9 cellular contexts compared by ENCODE assay signal in genomic region chr12:55723516-55724225, GRCh38. TPM values are rescaled to one million over a fixed set of nuclear protein-coding genes. Genes with fewer than 3 reads are reported as not detected.
DNase-seq lines count a peak whose midpoint lies in the region; ATAC-seq, FAIRE-seq and TF ChIP-seq lines count a peak whose summit lies in the region.
"Had no signal": no experiment of that assay in that cellular context is flagged by ENCODE, and none has a peak within 500 bp of the region (broad histone marks: within the 10 kb centered on the region; RNA-seq: fewer than 3 reads in every experiment).

No MANE protein-coding gene starts in this region.

- TF ChIP-seq CTCF in HCT116 (IDR thresholded peaks at IDR 0.05 in 2 of 3, conservative IDR thresholded peaks at IDR 0.05 in 1 of 3; ENCODE audit: borderline replicate concordance in 1 of 3, insufficient read depth in 1 of 3, low read depth in 2 of 3, low read length in 2 of 3) (no peak), K562 (IDR thresholded peaks at IDR 0.05 in 2 of 3, conservative IDR thresholded peaks at IDR 0.05 in 1 of 3; ENCODE audit: insufficient read depth in 2 of 3, low read depth in 1 of 3, low read length in 3 of 3) (no peak)

- H3K27me3 ChIP-seq in HCT116 (ENCODE audit: insufficient read depth, low read length), result no peaks in the 10 kb centered on the region
- no peaks in the 10 kb centered on the region for H3K27me3 ChIP-seq in K562 (ENCODE audit: control insufficient read depth in 2 of 2, insufficient read depth in 2 of 2, low read length in 2 of 2)
- no peaks in the 10 kb centered on the region for H3K27me3 ChIP-seq in mesenchymal stem cell (ENCODE audit: control insufficient read depth in 1 of 2, insufficient read depth in 1 of 2, low read length in 2 of 2)
- no peaks in the 10 kb centered on the region for H3K27me3 ChIP-seq in subcutaneous abdominal adipose tissue (ENCODE audit: control insufficient read depth in 5 of 5, insufficient read depth in 4 of 5, low read length in 5 of 5)

- H3K4me1 ChIP-seq in HCT116 (ENCODE audit: control insufficient read depth in 1 of 2, insufficient read depth in 2 of 2, low read length in 2 of 2) (peaks cover 26 to 61% of the 10 kb centered on the region in 2 experiments), K562 (replicated peaks in 1 of 2; ENCODE audit: control insufficient read depth in 2 of 2, insufficient read depth in 2 of 2, low read length in 2 of 2) (peaks cover 13 to 36% of the 10 kb centered on the region in 2 experiments; a peak in 4 of 5 replicates), mesenchymal stem cell (ENCODE audit: control insufficient read depth, insufficient read depth, low read depth, low read length) (peaks cover 53% of the 10 kb centered on the region), subcutaneous abdominal adipose tissue (ENCODE audit: control insufficient read depth in 5 of 5, insufficient read depth in 5 of 5, low read length in 5 of 5) (peaks cover 25 to 93% (median 91%) of the 10 kb centered on the region in 5 donors)

- no peak overlapping the region for H3K14ac ChIP-seq in mesenchymal stem cell (ENCODE audit: low read length in 2 of 2)

- H4K20me1 ChIP-seq in HCT116 (ENCODE audit: insufficient read depth), result no peaks in the 10 kb centered on the region
- peaks cover 22% of the 10 kb centered on the region; the same call in 1 of the 2 replicates for H4K20me1 ChIP-seq in K562 (replicated peaks; ENCODE audit: control insufficient read depth, insufficient read depth, low read length)

- H3K9me2 ChIP-seq in HCT116 (ENCODE audit: insufficient read depth), result no peaks in the 10 kb centered on the region

- H3K4me3 Mint-ChIP-seq in activated T-helper 1 cell treated with anti-CD3 and anti-CD28 coated beads, Interleukin-12 subunit alpha, Interleukin-12 subunit beta, Interleukin-2, Interleukin-4 antibody, amounts not matched to agents 30 ng/mL and 10 ng/mL and 1 ng/mL, durations not matched to agents 14 hours and 24 hours and 36 hours, result no peak overlapping the region
- H3K4me3 Mint-ChIP-seq: mesothelial cell of epicardium had no signal

- peaks cover 33% of the 10 kb centered on the region for H3K4me1 Mint-ChIP-seq in activated T-helper 1 cell treated with anti-CD3 and anti-CD28 coated beads, Interleukin-12 subunit alpha, Interleukin-12 subunit beta, Interleukin-2, Interleukin-4 antibody, amounts not matched to agents 30 ng/mL and 10 ng/mL and 1 ng/mL, durations not matched to agents 14 hours and 24 hours and 36 hours (ENCODE audit: low read depth)

- RAD21 ChIA-PET in HCT116 (lab: Charles Lee; ENCODE audit: low non-redundant PET in 1 of 2, low total read pairs in 2 of 2, uncharacterized antibody in 2 of 2, unreplicated experiment in 2 of 2), result interaction anchor here in 1 of 2 experiments (0.6 kb wide), 1 partner anchor 13 kb away, joined by 3 read pairs; no protein-coding TSS in a partner anchor

- TF ChIP-seq POLR2A in HCT116 (IDR thresholded peaks at IDR 0.05; ENCODE audit: borderline replicate concordance, extremely low read depth, insufficient read depth, insufficient read length) (no peak), K562 (conservative IDR thresholded peaks at IDR 0.05) (no peak), H54 (IDR thresholded peaks at IDR 0.05; ENCODE audit: low read depth, low read length) (no peak)

- TF ChIP-seq RAD21 in HCT116 (IDR thresholded peaks at IDR 0.05; ENCODE audit: low read depth), result no peak
- no peak for TF ChIP-seq RAD21 in K562 (CRISPR knock-in tag; conservative IDR thresholded peaks at IDR 0.05 in 1 of 2, IDR thresholded peaks at IDR 0.05 in 1 of 2)

- in situ Hi-C loops in K562 (cut with MboI), result no loop called here

- no peak overlapping the region for H3K18ac ChIP-seq in mesenchymal stem cell (ENCODE audit: low read depth in 1 of 2, low read length in 2 of 2)

- H3K27ac ChIP-seq in HCT116 (ENCODE audit: low read depth, low read length), result peak overlapping the region; percentile 14; the same call in 1 of the 2 replicates
- no peak overlapping the region for H3K27ac ChIP-seq in K562 (ENCODE audit: extremely low read depth, low read depth, low read length)
- H3K27ac ChIP-seq in mesenchymal stem cell (ENCODE audit: low read length, poor library complexity, severe bottlenecking), result peak overlapping the region; percentile 34
- H3K27ac ChIP-seq in subcutaneous abdominal adipose tissue (ENCODE audit: low read depth, low read length), result peak overlapping the region; percentile 96

- H2AFZ ChIP-seq in HCT116 (ENCODE audit: low read depth, low read length, poor library complexity, severe bottlenecking), result no peak overlapping the region
- no peak overlapping the region for H2AFZ ChIP-seq in K562 (ENCODE audit: low read depth, low read length)
- H2AFZ ChIP-seq in mesenchymal stem cell (ENCODE audit: low read depth, low read length), result no peak overlapping the region

- 81% methylated on average over 10 of the region's 10 CpGs for WGBS in K562 (ENCODE audit: insufficient coverage, low coverage, missing lambda C conversion rate)
- 79% methylated on average over 10 of the region's 10 CpGs for WGBS in mesenchymal stem cell

- FAIRE-seq in K562 (lab: Jason Lieb, UNC), result no peak
- no peak for FAIRE-seq in H54 (lab: Jason Lieb, UNC)

- POLR2A ChIA-PET in HCT116 (lab: Charles Lee) (interaction anchor here (1.1 to 1.8 kb wide), 2 partner anchors 14 to 41 kb away, joined by 3 to 9 read pairs; no protein-coding TSS in a partner anchor), K562 (lab: Yijun Ruan, JAX) (interaction anchor here (0.6 to 1.5 kb wide), 3 partner anchors 11 to 277 kb away, joined by 3 to 5 read pairs (median 3); no protein-coding TSS in a partner anchor)

- no peak overlapping the region for H3K27ac Mint-ChIP-seq in activated T-helper 1 cell treated with anti-CD3 and anti-CD28 coated beads, Interleukin-12 subunit alpha, Interleukin-12 subunit beta, Interleukin-2, Interleukin-4 antibody, amounts not matched to agents 30 ng/mL and 10 ng/mL and 1 ng/mL, durations not matched to agents 14 hours and 24 hours and 36 hours

- ATAC-seq in HCT116 (no peak), K562 (no peak)

- peaks cover 1% of the 10 kb centered on the region for H3K27me3 Mint-ChIP-seq in activated T-helper 1 cell treated with anti-CD3 and anti-CD28 coated beads, Interleukin-12 subunit alpha, Interleukin-12 subunit beta, Interleukin-2, Interleukin-4 antibody, amounts not matched to agents 30 ng/mL and 10 ng/mL and 1 ng/mL, durations not matched to agents 14 hours and 24 hours and 36 hours (ENCODE audit: insufficient read depth)

- H2BK12ac ChIP-seq in mesenchymal stem cell (ENCODE audit: low read length in 2 of 2), result no peak overlapping the region

- H3K79me1 ChIP-seq in mesenchymal stem cell (replicated peaks; ENCODE audit: low read length, poor library complexity, severe bottlenecking), result peaks cover 12% of the 10 kb centered on the region

- TF ChIP-seq EP300 in K562 (IDR thresholded peaks at IDR 0.05; ENCODE audit: low read length), result no peak

- no peaks in the 10 kb centered on the region for H3K9me3 Mint-ChIP-seq in activated T-helper 1 cell treated with anti-CD3 and anti-CD28 coated beads, Interleukin-12 subunit alpha, Interleukin-12 subunit beta, Interleukin-2, Interleukin-4 antibody, amounts not matched to agents 30 ng/mL and 10 ng/mL and 1 ng/mL, durations not matched to agents 14 hours and 24 hours and 36 hours
- H3K9me3 Mint-ChIP-seq: mesothelial cell of epicardium had no signal

- H3K4ac ChIP-seq in mesenchymal stem cell (ENCODE audit: low read depth in 1 of 2, low read length in 2 of 2), result no peak overlapping the region

- H2BK15ac ChIP-seq in mesenchymal stem cell (ENCODE audit: low read depth, poor library complexity, severe bottlenecking), result no peak overlapping the region

- no peak overlapping the region for H4K91ac ChIP-seq in mesenchymal stem cell (ENCODE audit: low read length)

- H3K4me3 ChIP-seq in HCT116 (replicated peaks in 1 of 2; ENCODE audit: low read depth in 1 of 2, low read length in 2 of 2) (no peak overlapping the region), K562 (no peak overlapping the region), mesenchymal stem cell (ENCODE audit: insufficient read depth in 1 of 2, low read depth in 1 of 2, low read length in 2 of 2) (peak overlapping the region in 1 of 2 experiments; percentile 94), subcutaneous abdominal adipose tissue (ENCODE audit: low read depth in 1 of 5, low read length in 5 of 5) (peak overlapping the region in 2 of 5 donors; percentile 29 to 37)

- H3K79me2 ChIP-seq in HCT116 (ENCODE audit: insufficient read depth, low read length), result peaks cover 22% of the 10 kb centered on the region
- H3K79me2 ChIP-seq in K562 (ENCODE audit: control insufficient read depth, insufficient read depth, low read length), result peaks cover 23% of the 10 kb centered on the region

- H3K36me3 Mint-ChIP-seq in activated T-helper 1 cell treated with anti-CD3 and anti-CD28 coated beads, Interleukin-12 subunit alpha, Interleukin-12 subunit beta, Interleukin-2, Interleukin-4 antibody, amounts not matched to agents 30 ng/mL and 10 ng/mL and 1 ng/mL, durations not matched to agents 14 hours and 24 hours and 36 hours (ENCODE audit: low read depth), result peaks cover 22% of the 10 kb centered on the region

- peak overlapping the region; percentile 20 for H4K8ac ChIP-seq in mesenchymal stem cell (ENCODE audit: low read length)

- H3K36me3 ChIP-seq in HCT116 (ENCODE audit: control insufficient read depth in 1 of 2, insufficient read depth in 2 of 2, low read length in 2 of 2) (peaks cover 9 to 41% of the 10 kb centered on the region in 2 experiments; a peak in 3 of 4 replicates), K562 (ENCODE audit: control insufficient read depth, insufficient read depth, low read length) (peaks cover 42% of the 10 kb centered on the region), mesenchymal stem cell (ENCODE audit: control insufficient read depth in 1 of 2, insufficient read depth in 2 of 2, low read depth in 1 of 2, low read length in 2 of 2) (peaks cover 49 to 51% of the 10 kb centered on the region in 2 experiments), subcutaneous abdominal adipose tissue (ENCODE audit: control insufficient read depth in 5 of 5, insufficient read depth in 5 of 5, low read length in 5 of 5) (peaks cover 0 to 57% (median 36%) of the 10 kb centered on the region in 5 donors)

- H3K9me3 ChIP-seq in HCT116 (ENCODE audit: control insufficient read depth in 1 of 2, insufficient read depth in 1 of 2, low read depth in 1 of 2, low read length in 2 of 2) (no peaks in the 10 kb centered on the region), K562 (replicated peaks; ENCODE audit: control insufficient read depth, insufficient read depth, low read depth, low read length) (no peaks in the 10 kb centered on the region), mesenchymal stem cell (ENCODE audit: control insufficient read depth, low read length) (no peaks in the 10 kb centered on the region), subcutaneous abdominal adipose tissue (ENCODE audit: control insufficient read depth in 5 of 5, low read length in 5 of 5) (no peaks in the 10 kb centered on the region)

- H3K4me2 ChIP-seq in HCT116 (ENCODE audit: low read length), result no peak overlapping the region
- no peak overlapping the region for H3K4me2 ChIP-seq in K562 (ENCODE audit: insufficient read depth, low read length)
- H3K4me2 ChIP-seq in mesenchymal stem cell (ENCODE audit: low read length, poor library complexity, severe bottlenecking), result no peak overlapping the region

- H2BK5ac ChIP-seq in mesenchymal stem cell (ENCODE audit: low read depth, low read length, poor library complexity, severe bottlenecking), result no peak overlapping the region

- BruUV-seq in HCT116 (replicated peaks; lab: Mats Ljungman, UMichigan) (no TSS peak), K562 (replicated peaks; lab: Mats Ljungman, UMichigan) (no TSS peak)

- no peak overlapping the region for H3K23ac ChIP-seq in mesenchymal stem cell (ENCODE audit: low read length in 2 of 2)

- no peak overlapping the region for H2BK120ac ChIP-seq in mesenchymal stem cell (ENCODE audit: low read depth, low read length)

- H3K9me1 ChIP-seq in K562 (ENCODE audit: control insufficient read depth, insufficient read depth, low read length), result no peaks in the 10 kb centered on the region

- peak overlapping the region; percentile 27 for H2AK5ac ChIP-seq in mesenchymal stem cell (ENCODE audit: low read length, severe bottlenecking)

- intact Hi-C loops in HCT116 (cut with micrococcal nuclease), result no loop called here
- intact Hi-C loops in K562 (cut with micrococcal nuclease), result loop anchor here (1.0 kb wide), 2 partner anchors 14 to 64 kb away; no protein-coding TSS in a partner anchor
- intact Hi-C loops in activated T-helper 1 cell treated with anti-CD3 and anti-CD28 coated beads, Interleukin-12 subunit alpha, Interleukin-12 subunit beta, Interleukin-2, Interleukin-4 antibody, amounts not matched to agents 30 ng/mL and 10 ng/mL and 1 ng/mL, durations not matched to agents 14 hours and 24 hours and 36 hours (cut with micrococcal nuclease), result loop anchor here (1.0 kb wide), 1 partner anchor 14 kb away; no protein-coding TSS in a partner anchor

- CTCF ChIA-PET in HCT116 (lab: Charles Lee) (interaction anchor here (1.1 to 2.0 kb wide), 4 partner anchors 8 to 18 kb away, joined by 3 to 12 read pairs (median 4); partner anchors contain the start of gene BLOC1S1), K562 (lab: Yijun Ruan, JAX; ENCODE audit: low intra/inter-chr PET ratio) (interaction anchor here (1.0 to 3.1 kb wide), 2 partner anchors 14 to 73 kb away, joined by 4 to 20 read pairs; no protein-coding TSS in a partner anchor)

- DNase-seq in HCT116 (ENCODE audit: low read depth, low spot score) (no peak), K562 (ENCODE audit: extremely low read depth in 1 of 4, low spot score in 3 of 4) (no peak), mesenchymal stem cell (no peak), activated T-cell treated with anti-CD3 and anti-CD28 coated beads for 4 hours (no peak), H54 (ENCODE audit: insufficient read length, low spot score) (no peak)
- DNase-seq in activated T-helper 1 cell treated with anti-CD3 and anti-CD28 coated beads, Interleukin-12 subunit alpha, Interleukin-12 subunit beta, Interleukin-2, Interleukin-4 antibody, amounts not matched to agents 30 ng/mL and 10 ng/mL and 1 ng/mL, durations not matched to agents 14 hours and 24 hours and 36 hours (ENCODE audit: low spot score), result no peak
- DNase-seq in activated T-cell treated with anti-CD3 and anti-CD28 coated beads, Interleukin-2, amount 50 U/mL, for 1 hour, result no peak

- H3K9ac ChIP-seq in HCT116 (ENCODE audit: low read length) (no peak overlapping the region), K562 (ENCODE audit: insufficient read depth in 1 of 2, low read depth in 2 of 2, low read length in 2 of 2) (0 out of 4 replicates have a peak overlapping the region, but pooled peaks of 1 of the 2 experiments have one; percentile 47), mesenchymal stem cell (ENCODE audit: low read length) (peak overlapping the region; percentile 95), subcutaneous abdominal adipose tissue (ENCODE audit: low read length in 5 of 5) (peak overlapping the region in 3 of 5 donors; percentile 16 to 41 (median 28))

RNA-seq across cellular contexts. Expression of gene RDH5, which starts 3.5 kb away (rescaled TPM):
- total RNA-seq in HCT116 (2021; ENCODE audit: unreplicated experiment), result 6.2 TPM
- polyA plus RNA-seq in HCT116 (2012), result 3.2 and 3.3 TPM in 2 replicates
- 10.5 and 25.4 TPM in 2 replicates for total RNA-seq in K562 (2011; cell fraction: chromatin; rRNA removed; ENCODE audit: low replicate concordance)
- 12.8 and 20.5 TPM in 2 replicates for total RNA-seq in K562 (2011; cell fraction: nucleolus; rRNA removed)
- total RNA-seq in K562 (2011; cell fraction: nucleoplasm; rRNA removed), result 12.5 and 18.9 TPM in 2 replicates
- 1.7 TPM in 1 of 2 replicates, not detected in the other for total RNA-seq in K562 (2014; rRNA removed)
- 1.1 and 1.5 TPM in 2 replicates for total RNA-seq in K562 (2014; rRNA removed; fragmentation: Illumina TruSeq; extraction: Trizol)
- 0.60 and 2.0 TPM in 2 replicates for total RNA-seq in K562 (2015; rRNA removed; fragmentation: Illumina TruSeq; extraction: Trizol)
- total RNA-seq in K562 (2021), result 1.0 and 1.5 TPM in 2 replicates
- 1.6 TPM in 2 replicates for polyA plus RNA-seq in K562 (2011; rRNA removed)
- 0.56 and 0.92 TPM in 2 replicates for polyA plus RNA-seq in K562 (2011; cell fraction: cytosol; rRNA removed)
- 5.6 and 6.6 TPM in 2 replicates for polyA plus RNA-seq in K562 (2011; cell fraction: nucleus; rRNA removed)
- polyA plus RNA-seq in K562 (2012), result 0.52 and 2.5 TPM in 2 replicates
- polyA plus RNA-seq in K562 (2014; fragmentation: Illumina TruSeq; extraction: Trizol), result 0.21 and 0.28 TPM in 2 replicates
- polyA plus RNA-seq in K562 (2014; fragmentation: Nextera tagmentation; extraction: Ambion mirVana), result under 1 TPM; 0.41 to 0.46 TPM
- polyA plus RNA-seq in K562 (2014; rRNA removed), result 0.62 and 1.2 TPM in 2 replicates
- polyA minus RNA-seq in K562 (2011; rRNA and poly(A)+ RNA removed), result 2.8 and 4.0 TPM in 2 replicates
- 1.1 TPM in 1 of 2 replicates, not detected in the other for polyA minus RNA-seq in K562 (2011; cell fraction: cytosol; rRNA and poly(A)+ RNA removed)
- polyA minus RNA-seq in K562 (2011; cell fraction: nucleus; rRNA and poly(A)+ RNA removed), result 5.1 and 6.1 TPM in 2 replicates
- 1.1 TPM for polyA plus RNA-seq in mesenchymal stem cell (2013, experiment 1 of 2)
- 1.1 TPM for polyA plus RNA-seq in mesenchymal stem cell (2013, experiment 2 of 2)
- total RNA-seq in activated T-helper 1 cell treated with anti-CD3 and anti-CD28 coated beads, Interleukin-12 subunit alpha, Interleukin-12 subunit beta, Interleukin-2, Interleukin-4 antibody, amounts not matched to agents 30 ng/mL and 10 ng/mL and 1 ng/mL, durations not matched to agents 14 hours and 24 hours and 36 hours, result 4.2 and 6.7 TPM in 2 replicates

RNA-seq across cellular contexts. Expression of gene CD63, which starts 5.1 kb away (rescaled TPM):
- total RNA-seq in HCT116 (2021; ENCODE audit: unreplicated experiment) (355 TPM), K562 (2014; rRNA removed) (425 and 433 TPM in 2 replicates), K562 (2014; rRNA removed; fragmentation: Illumina TruSeq; extraction: Trizol) (411 and 413 TPM in 2 replicates), K562 (2015; rRNA removed; fragmentation: Illumina TruSeq; extraction: Trizol) (706 and 735 TPM in 2 replicates), K562 (2021) (412 and 416 TPM in 2 replicates)
- polyA plus RNA-seq in HCT116 (2012), result 349 and 393 TPM in 2 replicates
- total RNA-seq in K562 (2011; cell fraction: chromatin; rRNA removed; ENCODE audit: low replicate concordance), result 272 and 331 TPM in 2 replicates
- total RNA-seq in K562 (2011; cell fraction: nucleolus; rRNA removed), result 598 and 672 TPM in 2 replicates
- total RNA-seq in K562 (2011; cell fraction: nucleoplasm; rRNA removed), result 455 and 604 TPM in 2 replicates
- polyA plus RNA-seq in K562 (2011; rRNA removed) (219 and 313 TPM in 2 replicates), K562 (2014; fragmentation: Illumina TruSeq; extraction: Trizol) (408 and 431 TPM in 2 replicates), K562 (2014; fragmentation: Nextera tagmentation; extraction: Ambion mirVana) (100 to 1,000 TPM; 531 to 576 TPM), K562 (2014; rRNA removed) (501 and 655 TPM in 2 replicates)
- 416 and 450 TPM in 2 replicates for polyA plus RNA-seq in K562 (2011; cell fraction: cytosol; rRNA removed)
- 74.3 and 108 TPM in 2 replicates for polyA plus RNA-seq in K562 (2011; cell fraction: nucleus; rRNA removed)
- polyA plus RNA-seq in K562 (2012), result 824 and 1,019 TPM in 2 replicates
- polyA minus RNA-seq in K562 (2011; rRNA and poly(A)+ RNA removed), result 261 and 331 TPM in 2 replicates
- 98.5 and 116 TPM in 2 replicates for polyA minus RNA-seq in K562 (2011; cell fraction: cytosol; rRNA and poly(A)+ RNA removed)
- polyA minus RNA-seq in K562 (2011; cell fraction: nucleus; rRNA and poly(A)+ RNA removed), result 19.3 and 46.9 TPM in 2 replicates
- polyA plus RNA-seq in mesenchymal stem cell (2013, experiment 1 of 2), result 3,698 TPM
- 3,754 TPM for polyA plus RNA-seq in mesenchymal stem cell (2013, experiment 2 of 2)
- 183 and 198 TPM in 2 replicates for total RNA-seq in activated T-helper 1 cell treated with anti-CD3 and anti-CD28 coated beads, Interleukin-12 subunit alpha, Interleukin-12 subunit beta, Interleukin-2, Interleukin-4 antibody, amounts not matched to agents 30 ng/mL and 10 ng/mL and 1 ng/mL, durations not matched to agents 14 hours and 24 hours and 36 hours

RNA-seq across cellular contexts. Expression of gene BLOC1S1, which starts 7.8 kb away (rescaled TPM):
- 85.5 TPM for total RNA-seq in HCT116 (2021; ENCODE audit: unreplicated experiment)
- polyA plus RNA-seq in HCT116 (2012), result 137 and 151 TPM in 2 replicates
- total RNA-seq in K562 (2011; cell fraction: chromatin; rRNA removed; ENCODE audit: low replicate concordance), result 9.0 and 26.9 TPM in 2 replicates
- total RNA-seq in K562 (2011; cell fraction: nucleolus; rRNA removed), result 23.7 and 30.0 TPM in 2 replicates
- total RNA-seq in K562 (2011; cell fraction: nucleoplasm; rRNA removed), result 23.8 and 24.1 TPM in 2 replicates
- total RNA-seq in K562 (2014; rRNA removed), result 124 and 125 TPM in 2 replicates
- total RNA-seq in K562 (2014; rRNA removed; fragmentation: Illumina TruSeq; extraction: Trizol), result 52.1 and 75.2 TPM in 2 replicates
- total RNA-seq in K562 (2015; rRNA removed; fragmentation: Illumina TruSeq; extraction: Trizol), result 82.9 and 84.6 TPM in 2 replicates
- total RNA-seq in K562 (2021), result 81.8 and 83.5 TPM in 2 replicates
- 86.4 and 95.8 TPM in 2 replicates for polyA plus RNA-seq in K562 (2011; rRNA removed)
- polyA plus RNA-seq in K562 (2011; cell fraction: cytosol; rRNA removed), result 120 and 170 TPM in 2 replicates
- polyA plus RNA-seq in K562 (2011; cell fraction: nucleus; rRNA removed), result 46.8 and 53.7 TPM in 2 replicates
- polyA plus RNA-seq in K562 (2012), result 100 and 125 TPM in 2 replicates
- polyA plus RNA-seq in K562 (2014; fragmentation: Illumina TruSeq; extraction: Trizol), result 98.8 and 108 TPM in 2 replicates
- polyA plus RNA-seq in K562 (2014; fragmentation: Nextera tagmentation; extraction: Ambion mirVana), result 100 to 1,000 TPM; 122 to 139 TPM
- polyA plus RNA-seq in K562 (2014; rRNA removed), result 134 and 161 TPM in 2 replicates
- 34.1 and 43.5 TPM in 2 replicates for polyA minus RNA-seq in K562 (2011; rRNA and poly(A)+ RNA removed)
- 22.0 and 22.4 TPM in 2 replicates for polyA minus RNA-seq in K562 (2011; cell fraction: cytosol; rRNA and poly(A)+ RNA removed)
- 9.7 and 9.8 TPM in 2 replicates for polyA minus RNA-seq in K562 (2011; cell fraction: nucleus; rRNA and poly(A)+ RNA removed)
- polyA plus RNA-seq in mesenchymal stem cell (2013, experiment 1 of 2), result 95.3 TPM
- 97.2 TPM for polyA plus RNA-seq in mesenchymal stem cell (2013, experiment 2 of 2)
- 62.5 and 64.8 TPM in 2 replicates for total RNA-seq in activated T-helper 1 cell treated with anti-CD3 and anti-CD28 coated beads, Interleukin-12 subunit alpha, Interleukin-12 subunit beta, Interleukin-2, Interleukin-4 antibody, amounts not matched to agents 30 ng/mL and 10 ng/mL and 1 ng/mL, durations not matched to agents 14 hours and 24 hours and 36 hours

RNA-seq across cellular contexts. Expression of gene ITGA7, which starts 16.0 kb away (rescaled TPM):
- total RNA-seq in HCT116 (2021; ENCODE audit: unreplicated experiment), result 17.8 TPM
- 14.7 and 15.0 TPM in 2 replicates for polyA plus RNA-seq in HCT116 (2012)
- 5.3 and 10.3 TPM in 2 replicates for total RNA-seq in K562 (2011; cell fraction: chromatin; rRNA removed; ENCODE audit: low replicate concordance)
- total RNA-seq in K562 (2011; cell fraction: nucleolus; rRNA removed), result 6.2 and 6.7 TPM in 2 replicates
- total RNA-seq in K562 (2011; cell fraction: nucleoplasm; rRNA removed), result 7.4 and 7.6 TPM in 2 replicates
- total RNA-seq in K562 (2014; rRNA removed), result 0.18 and 0.57 TPM in 2 replicates
- total RNA-seq in K562 (2014; rRNA removed; fragmentation: Illumina TruSeq; extraction: Trizol), result 0.41 and 0.55 TPM in 2 replicates
- total RNA-seq in K562 (2015; rRNA removed; fragmentation: Illumina TruSeq; extraction: Trizol), result 0.53 and 0.58 TPM in 2 replicates
- total RNA-seq in K562 (2021), result 1.9 and 2.3 TPM in 2 replicates
- 0.67 and 1.6 TPM in 2 replicates for polyA plus RNA-seq in K562 (2011; rRNA removed)
- polyA plus RNA-seq in K562 (2011; cell fraction: cytosol; rRNA removed), result 0.89 and 0.93 TPM in 2 replicates
- 12.9 and 17.7 TPM in 2 replicates for polyA plus RNA-seq in K562 (2011; cell fraction: nucleus; rRNA removed)
- 1.0 and 2.6 TPM in 2 replicates for polyA plus RNA-seq in K562 (2012)
- 1.1 and 1.4 TPM in 2 replicates for polyA plus RNA-seq in K562 (2014; fragmentation: Illumina TruSeq; extraction: Trizol)
- polyA plus RNA-seq in K562 (2014; fragmentation: Nextera tagmentation; extraction: Ambion mirVana), result under 1 TPM in 1 of 2 experiments, not detected in 1; 0.11 TPM
- polyA plus RNA-seq in K562 (2014; rRNA removed), result 0.54 and 0.96 TPM in 2 replicates
- polyA minus RNA-seq in K562 (2011; rRNA and poly(A)+ RNA removed), result 0.46 and 0.57 TPM in 2 replicates
- polyA minus RNA-seq in K562 (2011; cell fraction: cytosol; rRNA and poly(A)+ RNA removed), result not detected in 2 replicates
- polyA minus RNA-seq in K562 (2011; cell fraction: nucleus; rRNA and poly(A)+ RNA removed), result 1.6 and 2.3 TPM in 2 replicates
- polyA plus RNA-seq in mesenchymal stem cell (2013, experiment 1 of 2), result 0.30 TPM
- 0.23 TPM for polyA plus RNA-seq in mesenchymal stem cell (2013, experiment 2 of 2)
- total RNA-seq in activated T-helper 1 cell treated with anti-CD3 and anti-CD28 coated beads, Interleukin-12 subunit alpha, Interleukin-12 subunit beta, Interleukin-2, Interleukin-4 antibody, amounts not matched to agents 30 ng/mL and 10 ng/mL and 1 ng/mL, durations not matched to agents 14 hours and 24 hours and 36 hours, result 0.88 and 1.1 TPM in 2 replicates

RNA-seq across cellular contexts. Expression of gene GDF11, which starts 19.3 kb away (rescaled TPM):
- total RNA-seq in HCT116 (2021; ENCODE audit: unreplicated experiment) (5.3 TPM), K562 (2014; rRNA removed) (2.4 and 6.5 TPM in 2 replicates), K562 (2014; rRNA removed; fragmentation: Illumina TruSeq; extraction: Trizol) (4.3 and 4.7 TPM in 2 replicates), K562 (2015; rRNA removed; fragmentation: Illumina TruSeq; extraction: Trizol) (4.9 and 5.2 TPM in 2 replicates), K562 (2021) (15.7 and 19.9 TPM in 2 replicates)
- polyA plus RNA-seq in HCT116 (2012), result 5.1 and 6.5 TPM in 2 replicates
- total RNA-seq in K562 (2011; cell fraction: chromatin; rRNA removed; ENCODE audit: low replicate concordance), result 9.2 and 9.9 TPM in 2 replicates
- 5.4 and 6.5 TPM in 2 replicates for total RNA-seq in K562 (2011; cell fraction: nucleolus; rRNA removed)
- 6.2 and 7.9 TPM in 2 replicates for total RNA-seq in K562 (2011; cell fraction: nucleoplasm; rRNA removed)
- polyA plus RNA-seq in K562 (2011; rRNA removed) (4.2 and 4.8 TPM in 2 replicates), K562 (2014; fragmentation: Illumina TruSeq; extraction: Trizol) (10.3 and 10.5 TPM in 2 replicates), K562 (2014; fragmentation: Nextera tagmentation; extraction: Ambion mirVana) (1 to 10 TPM; 1.4 to 1.6 TPM), K562 (2014; rRNA removed) (9.7 and 14.2 TPM in 2 replicates)
- 4.7 and 10.2 TPM in 2 replicates for polyA plus RNA-seq in K562 (2011; cell fraction: cytosol; rRNA removed)
- polyA plus RNA-seq in K562 (2011; cell fraction: nucleus; rRNA removed), result 4.3 and 9.6 TPM in 2 replicates
- 11.4 and 16.1 TPM in 2 replicates for polyA plus RNA-seq in K562 (2012)
- polyA minus RNA-seq in K562 (2011; rRNA and poly(A)+ RNA removed), result 2.9 and 3.7 TPM in 2 replicates
- polyA minus RNA-seq in K562 (2011; cell fraction: cytosol; rRNA and poly(A)+ RNA removed), result 5.1 and 5.4 TPM in 2 replicates
- 2.7 and 4.2 TPM in 2 replicates for polyA minus RNA-seq in K562 (2011; cell fraction: nucleus; rRNA and poly(A)+ RNA removed)
- polyA plus RNA-seq in mesenchymal stem cell (2013, experiment 1 of 2), result 23.3 TPM
- polyA plus RNA-seq in mesenchymal stem cell (2013, experiment 2 of 2), result 21.7 TPM
- total RNA-seq in activated T-helper 1 cell treated with anti-CD3 and anti-CD28 coated beads, Interleukin-12 subunit alpha, Interleukin-12 subunit beta, Interleukin-2, Interleukin-4 antibody, amounts not matched to agents 30 ng/mL and 10 ng/mL and 1 ng/mL, durations not matched to agents 14 hours and 24 hours and 36 hours, result 14.2 and 15.2 TPM in 2 replicates
